In the genomic region with DNA sequence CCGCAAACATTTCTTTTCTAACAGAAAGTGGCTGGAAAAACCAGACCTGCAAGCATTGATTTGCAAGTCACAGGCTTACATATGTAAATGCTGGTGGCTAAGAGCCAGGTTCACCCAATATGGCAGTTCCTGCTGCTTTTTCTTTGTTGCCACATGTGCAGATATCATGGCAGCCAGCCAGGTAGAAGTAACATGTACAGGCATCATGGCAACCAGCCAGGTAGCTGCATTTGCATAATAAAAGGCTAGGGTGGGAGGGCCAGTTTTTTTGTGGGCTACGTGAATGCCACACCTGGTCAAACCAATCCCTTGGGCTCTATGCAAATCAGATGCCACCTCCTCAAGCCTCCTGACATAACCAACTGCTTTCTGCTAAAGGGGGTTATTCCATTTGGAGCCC, we compare ENCODE assay signal across 19 cellular contexts. TPM values are rescaled to one million over a fixed set of nuclear protein-coding genes. Genes with fewer than 3 reads are reported as not detected.
A peak's percentile ranks its signal among the peaks of the same experiment; 100 is the strongest.
DNase-seq lines count a peak whose midpoint lies in the region; ATAC-seq and TF ChIP-seq lines count a peak whose summit lies in the region.
"Had no signal": no experiment of that assay in that cellular context is flagged by ENCODE, and none has a peak within 500 bp of the region (broad histone marks: within the 10 kb centered on the region; RNA-seq: fewer than 3 reads in every experiment).

No MANE protein-coding gene starts in this region.

- no peaks in the 10 kb centered on the region for H3K79me2 ChIP-seq in PC-9 (ENCODE audit: low read depth)

- no peak overlapping the region for H3K4me3 ChIP-seq in PC-9
- H3K4me3 ChIP-seq: lower lobe of right lung, Peyer's patch had no signal

- no peak overlapping the region for H3K27ac Mint-ChIP-seq in activated T-helper 1 cell treated with anti-CD3 and anti-CD28 coated beads, Interleukin-12 subunit alpha, Interleukin-12 subunit beta, Interleukin-2, Interleukin-4 antibody, amounts not matched to agents 30 ng/mL and 10 ng/mL and 1 ng/mL, durations not matched to agents 14 hours and 24 hours and 36 hours
- no peak overlapping the region for H3K27ac Mint-ChIP-seq in activated T-helper 2 cell treated with anti-CD3 and anti-CD28 coated beads, Interferon-gamma antibody, Interleukin-2, Interleukin-4, amounts not matched to agents 10 μg/mL and 5 μg/mL and 100 μg/mL, durations not matched to agents 14 hours and 24 hours and 36 hours
- H3K27ac Mint-ChIP-seq: nephron progenitor cell; stimulated activated effector memory CD8-positive, alpha-beta T cell treated with anti-CD3 and anti-CD28 coated beads, Interleukin-12 subunit alpha, Interleukin-12 subunit beta, amount 100 ng/mL, for 72 hours had no signal

- no TSS peak for BruUV-seq in PC-9 (replicated peaks; lab: Mats Ljungman, UMichigan)

- H3K27me3 Mint-ChIP-seq in activated T-helper 1 cell treated with anti-CD3 and anti-CD28 coated beads, Interleukin-12 subunit alpha, Interleukin-12 subunit beta, Interleukin-2, Interleukin-4 antibody, amounts not matched to agents 30 ng/mL and 10 ng/mL and 1 ng/mL, durations not matched to agents 14 hours and 24 hours and 36 hours (ENCODE audit: insufficient read depth) = peaks cover 5% of the 10 kb centered on the region
- H3K27me3 Mint-ChIP-seq in activated T-helper 2 cell treated with anti-CD3 and anti-CD28 coated beads, Interferon-gamma antibody, Interleukin-2, Interleukin-4, amounts not matched to agents 10 μg/mL and 5 μg/mL and 100 μg/mL, durations not matched to agents 14 hours and 24 hours and 36 hours (ENCODE audit: low read depth) = no peaks in the 10 kb centered on the region

- H2AFZ ChIP-seq in PC-9 = no peak overlapping the region

- H3K4me2 ChIP-seq in PC-9 = 0 out of 2 replicates have a peak overlapping the region, but pooled peaks have one; percentile 7

- H3K36me3 Mint-ChIP-seq in activated T-helper 1 cell treated with anti-CD3 and anti-CD28 coated beads, Interleukin-12 subunit alpha, Interleukin-12 subunit beta, Interleukin-2, Interleukin-4 antibody, amounts not matched to agents 30 ng/mL and 10 ng/mL and 1 ng/mL, durations not matched to agents 14 hours and 24 hours and 36 hours (ENCODE audit: low read depth) = peaks cover 7% of the 10 kb centered on the region
- H3K36me3 Mint-ChIP-seq in activated T-helper 2 cell treated with anti-CD3 and anti-CD28 coated beads, Interferon-gamma antibody, Interleukin-2, Interleukin-4, amounts not matched to agents 10 μg/mL and 5 μg/mL and 100 μg/mL, durations not matched to agents 14 hours and 24 hours and 36 hours (ENCODE audit: low read depth) = peaks cover 32% of the 10 kb centered on the region
- H3K36me3 Mint-ChIP-seq: stimulated activated effector memory CD8-positive, alpha-beta T cell treated with anti-CD3 and anti-CD28 coated beads, Interleukin-12 subunit alpha, Interleukin-12 subunit beta, amount 100 ng/mL, for 72 hours had no signal

- no peak overlapping the region for H3K4me3 Mint-ChIP-seq in activated T-helper 1 cell treated with anti-CD3 and anti-CD28 coated beads, Interleukin-12 subunit alpha, Interleukin-12 subunit beta, Interleukin-2, Interleukin-4 antibody, amounts not matched to agents 30 ng/mL and 10 ng/mL and 1 ng/mL, durations not matched to agents 14 hours and 24 hours and 36 hours
- H3K4me3 Mint-ChIP-seq in activated T-helper 2 cell treated with anti-CD3 and anti-CD28 coated beads, Interferon-gamma antibody, Interleukin-2, Interleukin-4, amounts not matched to agents 10 μg/mL and 5 μg/mL and 100 μg/mL, durations not matched to agents 14 hours and 24 hours and 36 hours (ENCODE audit: low read depth) = no peak overlapping the region
- H3K4me3 Mint-ChIP-seq: nephron progenitor cell; stimulated activated effector memory CD8-positive, alpha-beta T cell treated with anti-CD3 and anti-CD28 coated beads, Interleukin-12 subunit alpha, Interleukin-12 subunit beta, amount 100 ng/mL, for 72 hours had no signal

- intact Hi-C loops in PC-9 (cut with micrococcal nuclease; ENCODE audit: unreplicated experiment) = loop anchor here (2.0 kb wide), 4 partner anchors 321 to 655 kb away; no protein-coding TSS in a partner anchor
- intact Hi-C loops in activated T-helper 1 cell treated with anti-CD3 and anti-CD28 coated beads, Interleukin-12 subunit alpha, Interleukin-12 subunit beta, Interleukin-2, Interleukin-4 antibody, amounts not matched to agents 30 ng/mL and 10 ng/mL and 1 ng/mL, durations not matched to agents 14 hours and 24 hours and 36 hours (cut with micrococcal nuclease) = no loop called here
- intact Hi-C loops in activated T-helper 2 cell treated with anti-CD3 and anti-CD28 coated beads, Interferon-gamma antibody, Interleukin-2, Interleukin-4, amounts not matched to agents 10 μg/mL and 5 μg/mL and 100 μg/mL, durations not matched to agents 14 hours and 24 hours and 36 hours (cut with micrococcal nuclease) = loop anchor here (2.0 kb wide), 1 partner anchor 265 kb away; no protein-coding TSS in a partner anchor

- 0 out of 2 replicates have a peak, but pooled peaks cover 4% of the 10 kb centered on the region for H3F3A ChIP-seq in PC-9 (ENCODE audit: insufficient read depth, low read depth)

- no peak for ATAC-seq in HG02571 (IDR thresholded peaks at IDR 0.05; ENCODE audit: unreplicated experiment)
- ATAC-seq: lower lobe of right lung; right cardiac atrium; stimulated activated effector memory CD8-positive, alpha-beta T cell treated with anti-CD3 and anti-CD28 coated beads, Interleukin-12 subunit alpha, Interleukin-12 subunit beta, amount 100 ng/mL, for 72 hours had no signal

- no peaks in the 10 kb centered on the region for H3K27me3 ChIP-seq in PC-9 (ENCODE audit: insufficient read depth, low read depth)
- H3K27me3 ChIP-seq: Peyer's patch had no signal

- H3K4me1 ChIP-seq in PC-9 (replicated peaks; ENCODE audit: insufficient read depth) = peaks cover 8% of the 10 kb centered on the region
- H3K4me1 ChIP-seq: lower lobe of right lung, Peyer's patch had no signal

- H3K36me3 ChIP-seq in PC-9 (ENCODE audit: low read depth) = no peaks in the 10 kb centered on the region
- H3K36me3 ChIP-seq: lower lobe of right lung, Peyer's patch had no signal

- H3K9me3 Mint-ChIP-seq in activated T-helper 1 cell treated with anti-CD3 and anti-CD28 coated beads, Interleukin-12 subunit alpha, Interleukin-12 subunit beta, Interleukin-2, Interleukin-4 antibody, amounts not matched to agents 30 ng/mL and 10 ng/mL and 1 ng/mL, durations not matched to agents 14 hours and 24 hours and 36 hours = peaks cover 65% of the 10 kb centered on the region
- peaks cover 65% of the 10 kb centered on the region for H3K9me3 Mint-ChIP-seq in activated T-helper 2 cell treated with anti-CD3 and anti-CD28 coated beads, Interferon-gamma antibody, Interleukin-2, Interleukin-4, amounts not matched to agents 10 μg/mL and 5 μg/mL and 100 μg/mL, durations not matched to agents 14 hours and 24 hours and 36 hours

- TF ChIP-seq CTCF in PC-9 (conservative IDR thresholded peaks at IDR 0.05) = no peak

- H3K4me1 Mint-ChIP-seq in activated T-helper 1 cell treated with anti-CD3 and anti-CD28 coated beads, Interleukin-12 subunit alpha, Interleukin-12 subunit beta, Interleukin-2, Interleukin-4 antibody, amounts not matched to agents 30 ng/mL and 10 ng/mL and 1 ng/mL, durations not matched to agents 14 hours and 24 hours and 36 hours (ENCODE audit: low read depth) = no peaks in the 10 kb centered on the region
- H3K4me1 Mint-ChIP-seq in activated T-helper 2 cell treated with anti-CD3 and anti-CD28 coated beads, Interferon-gamma antibody, Interleukin-2, Interleukin-4, amounts not matched to agents 10 μg/mL and 5 μg/mL and 100 μg/mL, durations not matched to agents 14 hours and 24 hours and 36 hours (ENCODE audit: low read depth) = peaks cover 4% of the 10 kb centered on the region
- H3K4me1 Mint-ChIP-seq: nephron progenitor cell had no signal

- peaks cover 10% of the 10 kb centered on the region for H3K9me3 ChIP-seq in PC-9 (ENCODE audit: insufficient read depth, low read depth)

- no peaks in the 10 kb centered on the region for H3K9me2 ChIP-seq in PC-9 (ENCODE audit: insufficient read depth)

- DNase-seq in NCI-H748 (lab: John Stamatoyannopoulos, UW; ENCODE audit: unreplicated experiment) (peak; percentile 76), NCI-H748 treated with DMSO at 0.1 percent for 48 hours (lab: John Stamatoyannopoulos, UW) (no peak), NCI-H2029 (lab: John Stamatoyannopoulos, UW) (peak; percentile 76), PC-9 (peak; percentile 50 to 61), mesenteric fat pad (ENCODE audit: low spot score) (peak; percentile 9)
- no peak for DNase-seq in activated T-helper 1 cell treated with anti-CD3 and anti-CD28 coated beads, Interleukin-12 subunit alpha, Interleukin-12 subunit beta, Interleukin-2, Interleukin-4 antibody, amounts not matched to agents 30 ng/mL and 10 ng/mL and 1 ng/mL, durations not matched to agents 14 hours and 24 hours and 36 hours (ENCODE audit: low spot score)
- no peak for DNase-seq in activated T-helper 2 cell treated with anti-CD3 and anti-CD28 coated beads, Interferon-gamma antibody, Interleukin-2, Interleukin-4, amounts not matched to agents 10 μg/mL and 5 μg/mL and 100 μg/mL, durations not matched to agents 14 hours and 24 hours and 36 hours (ENCODE audit: low spot score)
- DNase-seq: activated T-cell treated with anti-CD3 and anti-CD28 coated beads for 4 hours; hypothalamus; lower lobe of right lung; nephron progenitor cell; Peyer's patch; right cardiac atrium; stimulated activated CD4-positive, alpha-beta T cell treated with anti-CD3 and anti-CD28 coated beads, Interleukin-2, amount 100 ng/mL, for 48 hours had no signal

- no peaks in the 10 kb centered on the region for H4K20me1 ChIP-seq in PC-9 (ENCODE audit: insufficient read depth)

- POLR2A ChIA-PET in PC-9 (lab: Charles Lee; ENCODE audit: unreplicated experiment) = no interaction called here

- CTCF ChIA-PET in PC-9 (lab: Charles Lee) = interaction anchor here (2.0 kb wide), 1 partner anchor 264 kb away, joined by 7 read pairs; no protein-coding TSS in a partner anchor

- no peak overlapping the region for H3K27ac ChIP-seq in PC-9
- H3K27ac ChIP-seq: lower lobe of right lung, Peyer's patch had no signal

RNA-seq across cellular contexts. Expression of a gene that starts 2.8 kb away (rescaled TPM):
- total RNA-seq in PC-9 (2021) (not detected in 2 replicates), mesenteric fat pad (not detected)
- total RNA-seq in activated T-helper 1 cell treated with anti-CD3 and anti-CD28 coated beads, Interleukin-12 subunit alpha, Interleukin-12 subunit beta, Interleukin-2, Interleukin-4 antibody, amounts not matched to agents 30 ng/mL and 10 ng/mL and 1 ng/mL, durations not matched to agents 14 hours and 24 hours and 36 hours = not detected in 2 replicates
- not detected in 2 replicates for total RNA-seq in activated T-helper 2 cell treated with anti-CD3 and anti-CD28 coated beads, Interferon-gamma antibody, Interleukin-2, Interleukin-4, amounts not matched to agents 10 μg/mL and 5 μg/mL and 100 μg/mL, durations not matched to agents 14 hours and 24 hours and 36 hours
- total RNA-seq: epithelial cell of proximal tubule; lower lobe of right lung; Peyer's patch; T-helper 1 cell treated with Interleukin-12 subunit alpha and Interleukin-12 subunit beta and Interleukin-4 antibody, amounts not matched to agents 30 ng/mL and 1 ng/mL, for 36 hours; urinary bladder had no signal

RNA-seq across cellular contexts. Expression of a gene that starts 14.4 kb away (rescaled TPM):
- total RNA-seq in PC-9 (2021) (49.3 and 60.6 TPM in 2 replicates), mesenteric fat pad (29.1 TPM)
- 32.1 and 32.8 TPM in 2 replicates for total RNA-seq in activated T-helper 1 cell treated with anti-CD3 and anti-CD28 coated beads, Interleukin-12 subunit alpha, Interleukin-12 subunit beta, Interleukin-2, Interleukin-4 antibody, amounts not matched to agents 30 ng/mL and 10 ng/mL and 1 ng/mL, durations not matched to agents 14 hours and 24 hours and 36 hours
- total RNA-seq in activated T-helper 2 cell treated with anti-CD3 and anti-CD28 coated beads, Interferon-gamma antibody, Interleukin-2, Interleukin-4, amounts not matched to agents 10 μg/mL and 5 μg/mL and 100 μg/mL, durations not matched to agents 14 hours and 24 hours and 36 hours = 36.3 and 37.2 TPM in 2 replicates

RNA-seq across cellular contexts. Expression of a gene that starts 50.4 kb away (rescaled TPM):
- total RNA-seq in PC-9 (2021) (33.5 and 34.8 TPM in 2 replicates), mesenteric fat pad (7.3 TPM)
- 24.8 and 25.5 TPM in 2 replicates for total RNA-seq in activated T-helper 1 cell treated with anti-CD3 and anti-CD28 coated beads, Interleukin-12 subunit alpha, Interleukin-12 subunit beta, Interleukin-2, Interleukin-4 antibody, amounts not matched to agents 30 ng/mL and 10 ng/mL and 1 ng/mL, durations not matched to agents 14 hours and 24 hours and 36 hours
- 16.5 and 17.4 TPM in 2 replicates for total RNA-seq in activated T-helper 2 cell treated with anti-CD3 and anti-CD28 coated beads, Interferon-gamma antibody, Interleukin-2, Interleukin-4, amounts not matched to agents 10 μg/mL and 5 μg/mL and 100 μg/mL, durations not matched to agents 14 hours and 24 hours and 36 hours

RNA-seq across cellular contexts. Expression of a gene that starts 50.5 kb away (rescaled TPM):
- total RNA-seq in PC-9 (2021) (16.5 and 21.3 TPM in 2 replicates), mesenteric fat pad (7.7 TPM)
- total RNA-seq in activated T-helper 1 cell treated with anti-CD3 and anti-CD28 coated beads, Interleukin-12 subunit alpha, Interleukin-12 subunit beta, Interleukin-2, Interleukin-4 antibody, amounts not matched to agents 30 ng/mL and 10 ng/mL and 1 ng/mL, durations not matched to agents 14 hours and 24 hours and 36 hours = 22.8 and 24.3 TPM in 2 replicates
- total RNA-seq in activated T-helper 2 cell treated with anti-CD3 and anti-CD28 coated beads, Interferon-gamma antibody, Interleukin-2, Interleukin-4, amounts not matched to agents 10 μg/mL and 5 μg/mL and 100 μg/mL, durations not matched to agents 14 hours and 24 hours and 36 hours = 22.4 and 23.0 TPM in 2 replicates

Comparison
In these comparisons a context has a peak if more than half of its experiments do, and no peak if none do; other contexts are left out.
1. DNase-seq: peak in NCI-H748 (single experiment), NCI-H2029 (single experiment), PC-9 (2 of 2) and mesenteric fat pad (single experiment); none in NCI-H748 treated with DMSO at 0.1 percent for 48 hours (single experiment), activated T-helper 1 cell treated with anti-CD3 and anti-CD28 coated beads, Interleukin-12 subunit alpha, Interleukin-12 subunit beta, Interleukin-2, Interleukin-4 antibody, amounts not matched to agents 30 ng/mL and 10 ng/mL and 1 ng/mL, durations not matched to agents 14 hours and 24 hours and 36 hours (single experiment) and activated T-helper 2 cell treated with anti-CD3 and anti-CD28 coated beads, Interferon-gamma antibody, Interleukin-2, Interleukin-4, amounts not matched to agents 10 μg/mL and 5 μg/mL and 100 μg/mL, durations not matched to agents 14 hours and 24 hours and 36 hours (single experiment).